Comparison of ENCODE assay signal across 8 cellular contexts in genomic region chr11:68459886-68460740, GRCh38. TPM values are rescaled to one million over a fixed set of nuclear protein-coding genes. Genes with fewer than 3 reads are reported as not detected.
DNase-seq lines count a peak whose midpoint lies in the region; ATAC-seq and TF ChIP-seq lines count a peak whose summit lies in the region.

No MANE protein-coding gene starts in this region.

- DNase-seq in EL (peak; percentile 99), H7 (peak; percentile 99), RWPE1 (ENCODE audit: low spot score) (peak; percentile 99), fibroblast of pulmonary artery (ENCODE audit: low read depth) (peak; percentile 100), natural killer cell (peak; percentile 92)
- DNase-seq in activated T-helper 9 cell treated with anti-CD3 and anti-CD28 coated beads, Interleukin-2, amount 50 U/mL, for 16 hours (ENCODE audit: low read depth), result peak; percentile 91
- peak; percentile 92 for DNase-seq in stimulated activated naive B cell treated with anti-CD40 and anti-IgM and Interleukin-4, amounts not matched to agents 10 μg/mL and 1 μg/mL and 100 μg/mL, for 72 hours

- intact Hi-C loops in natural killer cell (cut with micrococcal nuclease), result no loop called here

- H3F3A ChIP-seq in Loucy (ENCODE audit: low read depth), result no peaks in the 10 kb centered on the region

- no peaks in the 10 kb centered on the region for H3K9me3 ChIP-seq in Loucy (ENCODE audit: insufficient read depth, low read depth, low read length)

- H3K27me3 ChIP-seq in H7 (ENCODE audit: control insufficient read depth, insufficient read depth, low read length) (no peaks in the 10 kb centered on the region), Loucy (ENCODE audit: insufficient read depth, low read length, poor library complexity, severe bottlenecking) (no peaks in the 10 kb centered on the region)

- CTCF ChIA-PET in RWPE1 (lab: Yijun Ruan, JAX), result no interaction called here

- H3K27me3 Mint-ChIP-seq in natural killer cell (ENCODE audit: low read depth in 2 of 2), result no peaks in the 10 kb centered on the region
- H3K27me3 Mint-ChIP-seq in stimulated activated naive B cell treated with anti-CD40 and anti-IgM and Interleukin-4, amounts not matched to agents 10 μg/mL and 1 μg/mL and 100 μg/mL, for 72 hours, result no peaks in the 10 kb centered on the region

- H3K36me3 Mint-ChIP-seq in natural killer cell, result no peaks in the 10 kb centered on the region
- H3K36me3 Mint-ChIP-seq in stimulated activated naive B cell treated with anti-CD40 and anti-IgM and Interleukin-4, amounts not matched to agents 10 μg/mL and 1 μg/mL and 100 μg/mL, for 72 hours, result peaks cover 8 to 10% of the 10 kb centered on the region in 2 donors

- no peak for TF ChIP-seq CTCF in Loucy (conservative IDR thresholded peaks at IDR 0.05; ENCODE audit: low read length)
- no peak for TF ChIP-seq CTCF in RWPE1 (conservative IDR thresholded peaks at IDR 0.05; ENCODE audit: low read depth)
- no peak for TF ChIP-seq CTCF in fibroblast of pulmonary artery (IDR thresholded peaks at IDR 0.05; ENCODE audit: low read length, missing control alignments)
- no peak for TF ChIP-seq CTCF in natural killer cell (IDR thresholded peaks at IDR 0.05)

- no peaks in the 10 kb centered on the region for H3K9me3 Mint-ChIP-seq in natural killer cell
- H3K9me3 Mint-ChIP-seq in stimulated activated naive B cell treated with anti-CD40 and anti-IgM and Interleukin-4, amounts not matched to agents 10 μg/mL and 1 μg/mL and 100 μg/mL, for 72 hours, result no peaks in the 10 kb centered on the region

- peaks cover 41% of the 10 kb centered on the region for H4K20me1 ChIP-seq in Loucy (ENCODE audit: insufficient read depth, low read length, poor library complexity, severe bottlenecking)

- H3K4me2 ChIP-seq in Loucy (ENCODE audit: low read depth, low read length, poor library complexity, severe bottlenecking), result peak overlapping the region; percentile 84

- H3K36me3 ChIP-seq in H7 (replicated peaks; ENCODE audit: control insufficient read depth, insufficient read depth, low read length), result no peaks in the 10 kb centered on the region; the same call in 1 of the 2 replicates
- no peaks in the 10 kb centered on the region for H3K36me3 ChIP-seq in Loucy (ENCODE audit: insufficient read depth, low read length)

- peak; percentile 88 to 96 (median 90) for ATAC-seq in natural killer cell
- ATAC-seq in stimulated activated naive B cell treated with anti-CD40 and anti-IgM and Interleukin-4, amounts not matched to agents 10 μg/mL and 1 μg/mL and 100 μg/mL, for 72 hours (replicated peaks), result peak; percentile 87 to 94

- H2AFZ ChIP-seq in Loucy (ENCODE audit: low read length), result peak overlapping the region; percentile 94

- peak overlapping the region; percentile 85 for H3K27ac ChIP-seq in RWPE1

- peak overlapping the region; percentile 96 to 98 for H3K27ac Mint-ChIP-seq in natural killer cell
- H3K27ac Mint-ChIP-seq in stimulated activated naive B cell treated with anti-CD40 and anti-IgM and Interleukin-4, amounts not matched to agents 10 μg/mL and 1 μg/mL and 100 μg/mL, for 72 hours, result peak overlapping the region; percentile 99

- peaks cover 25% of the 10 kb centered on the region for H3K4me1 ChIP-seq in Loucy (ENCODE audit: insufficient read depth, low read length, poor library complexity, severe bottlenecking)

- peak overlapping the region; percentile 86 for H3K4me3 ChIP-seq in H7 (ENCODE audit: insufficient read depth, low read depth, low read length)
- peak overlapping the region; percentile 95 for H3K4me3 ChIP-seq in Loucy (ENCODE audit: low read length, poor library complexity, severe bottlenecking)
- peak overlapping the region; percentile 85 for H3K4me3 ChIP-seq in fibroblast of pulmonary artery (replicated peaks; ENCODE audit: low read depth, low read length)

- peaks cover 31 to 43% of the 10 kb centered on the region in 2 donors for H3K4me1 Mint-ChIP-seq in natural killer cell
- H3K4me1 Mint-ChIP-seq in stimulated activated naive B cell treated with anti-CD40 and anti-IgM and Interleukin-4, amounts not matched to agents 10 μg/mL and 1 μg/mL and 100 μg/mL, for 72 hours, result peaks cover 17 to 36% of the 10 kb centered on the region in 2 donors

- H3K4me3 Mint-ChIP-seq in natural killer cell, result peak overlapping the region; percentile 94
- peak overlapping the region; percentile 91 to 93 for H3K4me3 Mint-ChIP-seq in stimulated activated naive B cell treated with anti-CD40 and anti-IgM and Interleukin-4, amounts not matched to agents 10 μg/mL and 1 μg/mL and 100 μg/mL, for 72 hours

- H3K9ac ChIP-seq in Loucy (ENCODE audit: low read depth, low read length, poor library complexity, severe bottlenecking), result peak overlapping the region; percentile 81

- H3K9me2 ChIP-seq in Loucy (replicated peaks; ENCODE audit: low read depth, low read length), result no peaks in the 10 kb centered on the region

- POLR2A ChIA-PET in RWPE1 (lab: Yijun Ruan, JAX; ENCODE audit: low non-redundant PET), result no interaction called here

- peaks cover 46% of the 10 kb centered on the region for H3K79me2 ChIP-seq in Loucy (ENCODE audit: insufficient read depth, low read length)

RNA-seq across cellular contexts. Expression of gene PPP6R3, which starts 0.4 kb away (rescaled TPM):
- total RNA-seq in H7 (2014; rRNA removed; shearing (Covaris generic)), result 133 and 142 TPM in 2 replicates
- 100 to 1,000 TPM; 148 to 176 (median 149) TPM for total RNA-seq in natural killer cell

Comparison
In these comparisons a context has a peak if more than half of its experiments do, and no peak if none do; other contexts are left out.
1. Peak in every context shown above with its lines: DNase-seq, ATAC-seq, H3K4me3 ChIP-seq and H3K27ac ChIP-seq.